Comparison of ENCODE assay signal across 1 cellular context in genomic region chr2:178119181-178119922, GRCh38.
TF ChIP-seq lines count a peak whose summit lies in the region.

No MANE protein-coding gene starts in this region.

TF ChIP-seq in K562, 482 proteins besides CTCF, POLR2A, EP300 and RAD21 (continued from another document):
- TF ChIP-seq E2F5 (CRISPR knock-in tag; IDR thresholded peaks at IDR 0.05) (no peak), ZFP30 (CRISPR knock-in tag; IDR thresholded peaks at IDR 0.05; ENCODE audit: borderline replicate concordance) (no peak), RB1 (IDR thresholded peaks at IDR 0.05; ENCODE audit: low read depth) (no peak)
